Comparison of ENCODE assay signal across 10 cellular contexts in the genomic region with DNA sequence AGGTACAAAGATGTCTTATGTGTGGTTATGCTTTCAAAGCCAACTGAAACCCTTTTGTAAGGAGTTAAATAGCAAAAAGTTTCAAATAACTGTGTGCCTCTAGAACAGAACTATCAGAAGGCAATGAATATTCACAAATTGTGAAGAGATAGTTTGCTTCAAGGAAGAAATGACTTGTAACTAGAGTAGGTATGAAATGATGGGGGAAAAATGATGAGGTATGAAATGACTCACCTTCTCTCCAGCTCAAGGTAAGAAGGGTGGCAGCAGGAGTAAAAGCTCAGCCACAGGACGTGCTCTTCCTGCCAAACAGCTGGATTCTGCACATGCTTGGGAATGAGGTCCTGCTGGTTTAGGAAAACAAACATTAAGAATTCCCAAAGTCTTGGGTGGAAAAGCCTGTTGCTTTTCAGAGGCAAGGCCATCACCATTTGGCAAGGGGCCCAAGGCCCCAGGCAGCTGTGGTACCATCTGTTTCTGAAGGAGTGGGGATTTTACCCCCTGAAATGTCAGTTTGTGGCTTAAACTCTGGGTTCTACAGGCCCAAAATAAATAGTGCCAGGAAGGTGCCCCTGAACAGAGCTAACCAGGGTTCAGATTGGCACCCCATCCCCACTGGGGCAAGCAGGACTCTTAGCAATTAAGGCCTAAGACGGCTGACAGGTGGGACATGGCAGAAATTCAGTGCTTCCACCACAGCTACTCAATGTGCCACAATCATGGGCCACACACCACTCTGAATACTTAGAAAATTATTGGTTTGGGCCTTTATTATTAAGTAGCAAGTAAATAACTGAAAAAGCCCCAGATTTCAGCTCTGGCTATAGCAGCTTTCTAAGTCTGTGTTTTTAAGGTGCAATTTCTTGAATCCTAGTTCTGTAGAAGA. TPM values are rescaled to one million over a fixed set of nuclear protein-coding genes. Genes with fewer than 3 reads are reported as not detected.
DNase-seq lines count a peak whose midpoint lies in the region; ATAC-seq, FAIRE-seq and TF ChIP-seq lines count a peak whose summit lies in the region.
"Had no signal": no experiment of that assay in that cellular context is flagged by ENCODE, and none has a peak within 500 bp of the region (broad histone marks: within the 10 kb centered on the region; RNA-seq: fewer than 3 reads in every experiment).

No MANE protein-coding gene starts in this region.

- ATAC-seq in GM12878, result peak; percentile 34
- ATAC-seq in stimulated activated naive CD8-positive, alpha-beta T cell treated with anti-CD3 and anti-CD28 coated beads, Interleukin-15, Interleukin-2, amounts not matched to agents 100 U/mL and 50 U/mL, for 24 hours, result peak; percentile 82

- H3K9ac ChIP-seq in HUES48 (ENCODE audit: low read depth, low read length) (no peak overlapping the region), GM12878 (ENCODE audit: control insufficient read depth, insufficient read depth, low read length) (no peak overlapping the region)

- TF ChIP-seq POLR2A in GM12878 (IDR thresholded peaks at IDR 0.05; ENCODE audit: low read depth, low read length), result peak; percentile 76

- H3K27me3 ChIP-seq in HUES48 (ENCODE audit: control insufficient read depth, insufficient read depth, low read length) (no peaks in the 10 kb centered on the region), GM12878 (replicated peaks in 1 of 2; ENCODE audit: control insufficient read depth in 2 of 2, insufficient read depth in 2 of 2, low read length in 1 of 2) (no peaks in the 10 kb centered on the region)

- FAIRE-seq in GM12878 (lab: Jason Lieb, UNC), result no peak
- FAIRE-seq: small intestine had no signal

- SMC1A ChIA-PET in GM12878 (lab: Charles Lee; ENCODE audit: uncharacterized antibody, unreplicated experiment), result interaction anchor here (0.8 to 3.3 kb wide), 13 partner anchors 9 to 97 kb away, joined by 3 to 18 read pairs (median 4); no protein-coding TSS in a partner anchor

- H3K27me3 Mint-ChIP-seq in activated CD4-positive, alpha-beta T cell treated with anti-CD3 and anti-CD28 coated beads, Interleukin-2, amount 10 ng/mL, durations not matched to agents 7 days and 5 days, result no peaks in the 10 kb centered on the region

- POLR2A ChIA-PET in activated CD4-positive, alpha-beta T cell treated with anti-CD3 and anti-CD28 coated beads, Interleukin-2, amount 10 ng/mL, durations not matched to agents 7 days and 5 days (lab: Charles Lee), result interaction anchor here (0.9 to 1.2 kb wide), 2 partner anchors 11 to 14 kb away, joined by 3 read pairs; no protein-coding TSS in a partner anchor
- POLR2A ChIA-PET in GM12878 (lab: Charles Lee), result interaction anchor here (0.5 to 21.1 kb wide), 11 partner anchors 8 to 598 kb away, joined by 3 to 306 read pairs (median 5); partner anchors contain the start of genes ADGRG5, CETP and HERPUD1

- no peak overlapping the region; the same call in 1 of the 2 replicates for H3K4me2 ChIP-seq in GM12878 (ENCODE audit: control insufficient read depth, insufficient read depth)

- no peaks in the 10 kb centered on the region; the same call in 1 of the 2 replicates for H4K20me1 ChIP-seq in GM12878 (ENCODE audit: control insufficient read depth, insufficient read depth)

- in situ Hi-C loops in GM12878 (cut with MboI), result no loop called here

- H3K4me1 Mint-ChIP-seq in activated CD4-positive, alpha-beta T cell treated with anti-CD3 and anti-CD28 coated beads, Interleukin-2, amount 10 ng/mL, durations not matched to agents 7 days and 5 days, result peaks cover 39% of the 10 kb centered on the region

- peak in 1 of 2 experiments; percentile 55; a peak in 1 of 4 replicates for TF ChIP-seq EP300 in GM12878 (IDR thresholded peaks at IDR 0.05; ENCODE audit: borderline replicate concordance in 1 of 2, control insufficient read depth in 1 of 2, low read depth in 2 of 2, low read length in 2 of 2)

- H3K27ac ChIP-seq in HUES48 (ENCODE audit: low read depth, low read length) (peak overlapping the region; percentile 4), GM12878 (ENCODE audit: control insufficient read depth, insufficient read depth) (peak overlapping the region; percentile 40; the same call in 1 of the 2 replicates)
- H3K27ac ChIP-seq: HL-60 had no signal

- no peak overlapping the region for H2AFZ ChIP-seq in GM12878 (ENCODE audit: control insufficient read depth, low read depth, low read length)

- peaks cover 42% of the 10 kb centered on the region for H3K36me3 Mint-ChIP-seq in activated CD4-positive, alpha-beta T cell treated with anti-CD3 and anti-CD28 coated beads, Interleukin-2, amount 10 ng/mL, durations not matched to agents 7 days and 5 days (ENCODE audit: low read depth)

- RAD21 ChIA-PET in GM12878 (lab: Charles Lee; ENCODE audit: unreplicated experiment), result interaction anchor here (0.8 to 2.4 kb wide), 14 partner anchors 8 to 116 kb away, joined by 3 to 15 read pairs (median 4); partner anchors contain the start of gene NLRC5

- 3% methylated on average over 2 of the region's 2 CpGs for WGBS in GM12878 (ENCODE audit: insufficient coverage, insufficient replicate concordance, low lambda C conversion rate, missing lambda C conversion rate)

- H3K4me1 ChIP-seq in HUES48 (ENCODE audit: control insufficient read depth, insufficient read depth, low read length) (no peaks in the 10 kb centered on the region), GM12878 (ENCODE audit: control insufficient read depth, insufficient read depth, low read length) (peaks cover 47% of the 10 kb centered on the region)

- no peaks in the 10 kb centered on the region for H3K9me3 Mint-ChIP-seq in activated CD4-positive, alpha-beta T cell treated with anti-CD3 and anti-CD28 coated beads, Interleukin-2, amount 10 ng/mL, durations not matched to agents 7 days and 5 days

- H3K36me3 ChIP-seq in HUES48 (ENCODE audit: control insufficient read depth, insufficient read depth, low read length) (peaks cover 52% of the 10 kb centered on the region), GM12878 (ENCODE audit: control insufficient read depth in 2 of 2, insufficient read depth in 2 of 2, low read length in 1 of 2) (peaks cover 7 to 35% of the 10 kb centered on the region in 2 experiments)

- intact Hi-C loops in GM12878 (cut with micrococcal nuclease; ENCODE audit: unreplicated experiment), result no loop called here

- CTCF ChIA-PET in activated CD4-positive, alpha-beta T cell treated with anti-CD3 and anti-CD28 coated beads, Interleukin-2, amount 10 ng/mL, durations not matched to agents 7 days and 5 days (lab: Charles Lee), result interaction anchor here (1.0 to 5.6 kb wide), 5 partner anchors 11 to 79 kb away, joined by 3 to 28 read pairs (median 4); no protein-coding TSS in a partner anchor
- CTCF ChIA-PET in GM12878 (lab: Yijun Ruan, JAX), result interaction anchor here (0.5 to 3.9 kb wide), 11 partner anchors 8 to 85 kb away, joined by 3 to 45 read pairs (median 4); partner anchors contain the start of gene CETP

- no peak overlapping the region for H3K4me3 ChIP-seq in HUES48 (ENCODE audit: low read depth, low read length)
- no peak overlapping the region for H3K4me3 ChIP-seq in GM12878

- no peaks in the 10 kb centered on the region; the same call in 1 of the 2 replicates for H3K79me2 ChIP-seq in GM12878 (ENCODE audit: control insufficient read depth, insufficient read depth, low read length)

- no peak overlapping the region for H3K4me3 Mint-ChIP-seq in activated CD4-positive, alpha-beta T cell treated with anti-CD3 and anti-CD28 coated beads, Interleukin-2, amount 10 ng/mL, durations not matched to agents 7 days and 5 days

- TF ChIP-seq CTCF in GM12878 (IDR thresholded peaks at IDR 0.05 in 2 of 3, conservative IDR thresholded peaks at IDR 0.05 in 1 of 3; ENCODE audit: control insufficient read depth in 2 of 3, extremely low read depth in 1 of 3, insufficient read depth in 1 of 3, low read depth in 3 of 3, low read length in 3 of 3), result no peak

- H3K9me3 ChIP-seq in HUES48 (ENCODE audit: control insufficient read depth, insufficient read depth, low read length) (no peaks in the 10 kb centered on the region), GM12878 (replicated peaks; ENCODE audit: control insufficient read depth, insufficient read depth, low read length) (no peaks in the 10 kb centered on the region)

- peak overlapping the region; percentile 25 for H3K27ac Mint-ChIP-seq in activated CD4-positive, alpha-beta T cell treated with anti-CD3 and anti-CD28 coated beads, Interleukin-2, amount 10 ng/mL, durations not matched to agents 7 days and 5 days

- TF ChIP-seq RAD21 in GM12878 (IDR thresholded peaks at IDR 0.05; ENCODE audit: insufficient read depth, low read depth, low read length), result no peak

- BruUV-seq in GM12878 (replicated peaks; lab: Mats Ljungman, UMichigan), result no TSS peak

- no peak for DNase-seq in activated CD4-positive, alpha-beta T cell treated with anti-CD3 and anti-CD28 coated beads, Interleukin-2, amount 10 ng/mL, durations not matched to agents 7 days and 5 days
- DNase-seq in activated CD4-positive, alpha-beta T cell treated with anti-CD3 and anti-CD28 coated beads for 1 hour, result no peak
- DNase-seq in GM12878 (ENCODE audit: low read depth, low spot score) (peak; percentile 61), mesenteric fat pad (ENCODE audit: low spot score) (no peak), putamen (ENCODE audit: low spot score) (no peak)
- DNase-seq in stimulated activated naive CD8-positive, alpha-beta T cell treated with anti-CD3 and anti-CD28 coated beads, Interleukin-15, Interleukin-2, amounts not matched to agents 100 U/mL and 50 U/mL, for 24 hours, result peak; percentile 50
- no peak for DNase-seq in stimulated activated naive CD4-positive, alpha-beta T cell treated with Interleukin-2 at 50 U/mL for 16 hours (lab: John Stamatoyannopoulos, UW)
- DNase-seq: small intestine had no signal

RNA-seq across cellular contexts. Expression of gene HERPUD1, which starts 13.3 kb away (rescaled TPM):
- total RNA-seq in activated CD4-positive, alpha-beta T cell treated with anti-CD3 and anti-CD28 coated beads, Interleukin-2, amount 10 ng/mL, durations not matched to agents 7 days and 5 days, result 100 to 1,000 TPM in 1 of 2 experiments, 10 to 100 TPM in 1; 81.3 to 113 TPM
- total RNA-seq in GM12878 (2013; cell fraction: nucleolus; rRNA removed), result 346 and 347 TPM in 2 replicates
- total RNA-seq in GM12878 (2014; rRNA removed), result 69.9 and 80.4 TPM in 2 replicates
- total RNA-seq in GM12878 (2014; rRNA removed; fragmentation: Illumina TruSeq; extraction: Trizol), result 102 and 107 TPM in 2 replicates
- total RNA-seq in GM12878 (2021), result 129 and 143 TPM in 2 replicates
- polyA plus RNA-seq in GM12878 (2011; ENCODE audit: low read depth), result 132 TPM
- polyA plus RNA-seq in GM12878 (2011; rRNA removed), result 119 and 178 TPM in 2 replicates
- 111 and 123 TPM in 2 replicates for polyA plus RNA-seq in GM12878 (2011; cell fraction: cytosol; rRNA removed)
- 83.2 and 124 TPM in 2 replicates for polyA plus RNA-seq in GM12878 (2011; cell fraction: nucleus; rRNA removed)
- 141 and 168 TPM in 2 replicates for polyA plus RNA-seq in GM12878 (2012)
- 138 and 149 TPM in 2 replicates for polyA plus RNA-seq in GM12878 (2014; fragmentation: Illumina TruSeq; extraction: Trizol)
- polyA plus RNA-seq in GM12878 (2014; fragmentation: Nextera tagmentation; extraction: Ambion mirVana), result 10 to 100 TPM; 32.6 to 68.1 TPM
- 99.0 and 129 TPM in 2 replicates for polyA plus RNA-seq in GM12878 (2014; rRNA removed)
- 100 to 1,000 TPM; 204 to 212 TPM for polyA plus RNA-seq in GM12878 (2016; fragmentation: Nextera tagmentation; extraction: Ambion mirVana)
- 110 and 134 TPM in 2 replicates for polyA minus RNA-seq in GM12878 (2011; rRNA and poly(A)+ RNA removed)
- 46.4 and 58.4 TPM in 2 replicates for polyA minus RNA-seq in GM12878 (2011; cell fraction: cytosol; rRNA and poly(A)+ RNA removed)
- 93.1 and 103 TPM in 2 replicates for polyA minus RNA-seq in GM12878 (2011; cell fraction: nucleus; rRNA and poly(A)+ RNA removed)
- 186 TPM for total RNA-seq in mesenteric fat pad

RNA-seq across cellular contexts. Expression of gene CETP, which starts 16.6 kb away (rescaled TPM):
- total RNA-seq in activated CD4-positive, alpha-beta T cell treated with anti-CD3 and anti-CD28 coated beads, Interleukin-2, amount 10 ng/mL, durations not matched to agents 7 days and 5 days, result not detected
- 2.0 and 2.9 TPM in 2 replicates for total RNA-seq in GM12878 (2013; cell fraction: nucleolus; rRNA removed)
- total RNA-seq in GM12878 (2014; rRNA removed) (1.9 and 2.3 TPM in 2 replicates), GM12878 (2014; rRNA removed; fragmentation: Illumina TruSeq; extraction: Trizol) (1.2 and 1.3 TPM in 2 replicates), GM12878 (2021) (0.77 and 1.4 TPM in 2 replicates), mesenteric fat pad (6.4 TPM)
- 0.92 TPM for polyA plus RNA-seq in GM12878 (2011; ENCODE audit: low read depth)
- polyA plus RNA-seq in GM12878 (2011; rRNA removed) (4.5 and 6.4 TPM in 2 replicates), GM12878 (2014; fragmentation: Illumina TruSeq; extraction: Trizol) (0.90 and 1.2 TPM in 2 replicates), GM12878 (2014; fragmentation: Nextera tagmentation; extraction: Ambion mirVana) (1 to 10 TPM; 2.4 to 2.9 TPM), GM12878 (2014; rRNA removed) (1.4 and 1.5 TPM in 2 replicates), GM12878 (2016; fragmentation: Nextera tagmentation; extraction: Ambion mirVana) (1 to 10 TPM; 2.3 to 2.9 TPM)
- 4.8 and 5.3 TPM in 2 replicates for polyA plus RNA-seq in GM12878 (2011; cell fraction: cytosol; rRNA removed)
- 2.6 and 3.7 TPM in 2 replicates for polyA plus RNA-seq in GM12878 (2011; cell fraction: nucleus; rRNA removed)
- 1.2 and 2.1 TPM in 2 replicates for polyA plus RNA-seq in GM12878 (2012)
- polyA minus RNA-seq in GM12878 (2011; rRNA and poly(A)+ RNA removed), result 3.1 and 3.4 TPM in 2 replicates
- 0.94 and 1.3 TPM in 2 replicates for polyA minus RNA-seq in GM12878 (2011; cell fraction: cytosol; rRNA and poly(A)+ RNA removed)
- 0.85 and 0.96 TPM in 2 replicates for polyA minus RNA-seq in GM12878 (2011; cell fraction: nucleus; rRNA and poly(A)+ RNA removed)

RNA-seq across cellular contexts. Expression of gene NLRC5, which starts 44.2 kb away (rescaled TPM):
- total RNA-seq in activated CD4-positive, alpha-beta T cell treated with anti-CD3 and anti-CD28 coated beads, Interleukin-2, amount 10 ng/mL, durations not matched to agents 7 days and 5 days, result 100 to 1,000 TPM; 428 to 468 TPM
- 626 and 671 TPM in 2 replicates for total RNA-seq in GM12878 (2013; cell fraction: nucleolus; rRNA removed)
- total RNA-seq in GM12878 (2014; rRNA removed), result 60.3 and 65.3 TPM in 2 replicates
- 49.2 and 54.3 TPM in 2 replicates for total RNA-seq in GM12878 (2014; rRNA removed; fragmentation: Illumina TruSeq; extraction: Trizol)
- 86.2 and 105 TPM in 2 replicates for total RNA-seq in GM12878 (2021)
- 26.2 TPM for polyA plus RNA-seq in GM12878 (2011; ENCODE audit: low read depth)
- 62.1 and 88.8 TPM in 2 replicates for polyA plus RNA-seq in GM12878 (2011; rRNA removed)
- polyA plus RNA-seq in GM12878 (2011; cell fraction: cytosol; rRNA removed), result 73.8 and 102 TPM in 2 replicates
- 528 TPM in 2 replicates for polyA plus RNA-seq in GM12878 (2011; cell fraction: nucleus; rRNA removed)
- 39.6 and 49.1 TPM in 2 replicates for polyA plus RNA-seq in GM12878 (2012)
- polyA plus RNA-seq in GM12878 (2014; fragmentation: Illumina TruSeq; extraction: Trizol), result 51.5 and 73.0 TPM in 2 replicates
- 10 to 100 TPM; 13.1 to 14.2 TPM for polyA plus RNA-seq in GM12878 (2014; fragmentation: Nextera tagmentation; extraction: Ambion mirVana)
- polyA plus RNA-seq in GM12878 (2014; rRNA removed), result 83.8 and 84.2 TPM in 2 replicates
- 10 to 100 TPM; 43.7 to 49.1 TPM for polyA plus RNA-seq in GM12878 (2016; fragmentation: Nextera tagmentation; extraction: Ambion mirVana)
- polyA minus RNA-seq in GM12878 (2011; rRNA and poly(A)+ RNA removed), result 197 and 272 TPM in 2 replicates
- polyA minus RNA-seq in GM12878 (2011; cell fraction: cytosol; rRNA and poly(A)+ RNA removed), result 42.9 and 54.2 TPM in 2 replicates
- polyA minus RNA-seq in GM12878 (2011; cell fraction: nucleus; rRNA and poly(A)+ RNA removed), result 281 and 428 TPM in 2 replicates
- total RNA-seq in mesenteric fat pad, result 63.9 TPM

Comparison
In these comparisons a context has a peak if more than half of its experiments do, and no peak if none do; other contexts are left out.
1. DNase-seq: peak in GM12878 (single experiment) and stimulated activated naive CD8-positive, alpha-beta T cell treated with anti-CD3 and anti-CD28 coated beads, Interleukin-15, Interleukin-2, amounts not matched to agents 100 U/mL and 50 U/mL, for 24 hours (single experiment); none in activated CD4-positive, alpha-beta T cell treated with anti-CD3 and anti-CD28 coated beads, Interleukin-2, amount 10 ng/mL, durations not matched to agents 7 days and 5 days (single experiment), activated CD4-positive, alpha-beta T cell treated with anti-CD3 and anti-CD28 coated beads for 1 hour (single experiment), mesenteric fat pad (single experiment), stimulated activated naive CD4-positive, alpha-beta T cell treated with Interleukin-2 at 50 U/mL for 16 hours (single experiment) and putamen (single experiment).